10 cellular contexts compared by ENCODE assay signal in the genomic region with DNA sequence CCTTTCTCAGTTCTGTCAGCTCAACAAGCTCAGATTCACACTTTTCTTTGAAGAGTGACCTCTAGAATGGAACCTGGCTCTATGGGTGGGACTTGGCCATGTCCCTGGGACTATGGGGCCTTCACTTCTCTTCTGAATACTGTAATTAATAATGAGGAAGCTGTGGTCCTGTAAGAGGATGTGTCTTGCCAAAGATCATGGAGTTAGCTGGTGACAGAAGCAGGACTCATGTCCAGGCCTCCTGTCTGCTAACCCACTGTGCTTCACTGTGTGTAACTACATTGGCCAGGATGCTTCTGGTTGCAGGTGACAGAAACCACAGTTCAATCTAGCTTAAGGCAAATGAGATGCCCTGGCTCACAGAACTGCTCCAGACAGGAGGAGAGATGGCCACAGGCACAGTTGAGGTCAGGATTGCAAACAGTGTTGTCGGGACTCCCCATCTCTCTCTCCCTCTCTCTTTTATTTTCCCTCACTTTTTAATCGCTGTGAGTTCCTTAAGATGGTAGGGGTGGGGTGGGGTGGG. TPM values are rescaled to one million over a fixed set of nuclear protein-coding genes. Genes with fewer than 3 reads are reported as not detected.
DNase-seq lines count a peak whose midpoint lies in the region; ATAC-seq and TF ChIP-seq lines count a peak whose summit lies in the region.
"Had no signal": no experiment of that assay in that cellular context is flagged by ENCODE, and none has a peak within 500 bp of the region (broad histone marks: within the 10 kb centered on the region; RNA-seq: fewer than 3 reads in every experiment).

No MANE protein-coding gene starts in this region.

- no peaks in the 10 kb centered on the region for H3K9me3 ChIP-seq in SU-DHL-6 (ENCODE audit: insufficient read depth, low read length)
- H3K9me3 ChIP-seq in mucosa of descending colon, result no peaks in the 10 kb centered on the region
- H3K9me3 ChIP-seq: vagina had no signal

- H3K9ac ChIP-seq in SU-DHL-6 (ENCODE audit: low read length), result no peak overlapping the region

- H3K4me2 ChIP-seq in SU-DHL-6 (ENCODE audit: low read depth, low read length, poor library complexity, severe bottlenecking), result peak overlapping the region; percentile 97

- peaks cover 21% of the 10 kb centered on the region for H3F3A ChIP-seq in SU-DHL-6 (ENCODE audit: insufficient read depth)

- TF ChIP-seq CTCF in SU-DHL-6 (IDR thresholded peaks at IDR 0.05; ENCODE audit: insufficient read depth, low read length, poor library complexity, severe bottlenecking) (no peak), mucosa of descending colon (IDR thresholded peaks at IDR 0.05) (no peak)

- peak overlapping the region; percentile 95 for H3K27ac Mint-ChIP-seq in stimulated activated naive CD8-positive, alpha-beta T cell treated with anti-CD3 and anti-CD28 coated beads, Interleukin-15, Interleukin-2, amounts not matched to agents 100 ng/mL and 50 ng/mL, for 24 hours

- H3K4me3 ChIP-seq in SU-DHL-6 (ENCODE audit: insufficient read depth, low read length, poor library complexity, severe bottlenecking), result no peak overlapping the region
- no peak overlapping the region for H3K4me3 ChIP-seq in mucosa of descending colon
- H3K4me3 ChIP-seq: vagina had no signal

- no peaks in the 10 kb centered on the region for H4K20me1 ChIP-seq in SU-DHL-6 (ENCODE audit: low read depth, low read length)

- peak overlapping the region; percentile 90 for H3K4me3 Mint-ChIP-seq in stimulated activated naive CD8-positive, alpha-beta T cell treated with anti-CD3 and anti-CD28 coated beads, Interleukin-15, Interleukin-2, amounts not matched to agents 100 ng/mL and 50 ng/mL, for 24 hours

- H3K79me2 ChIP-seq in SU-DHL-6 (ENCODE audit: insufficient read depth, low read length), result peaks cover 52% of the 10 kb centered on the region

- H3K27ac ChIP-seq in SU-DHL-6 (ENCODE audit: low read depth, low read length) (peak overlapping the region; percentile 68), epithelial cell of prostate (peak overlapping the region; percentile 96)
- H3K27ac ChIP-seq: vagina had no signal

- ATAC-seq in stimulated activated naive CD8-positive, alpha-beta T cell treated with anti-CD3 and anti-CD28 coated beads, Interleukin-15, Interleukin-2, amounts not matched to agents 100 U/mL and 50 U/mL, for 24 hours, result no peak
- no peak for ATAC-seq in mucosa of descending colon

- no peaks in the 10 kb centered on the region for H3K27me3 ChIP-seq in SU-DHL-6 (ENCODE audit: low read length)
- H3K27me3 ChIP-seq: vagina had no signal

- peaks cover 59% of the 10 kb centered on the region for H3K4me1 Mint-ChIP-seq in stimulated activated naive CD8-positive, alpha-beta T cell treated with anti-CD3 and anti-CD28 coated beads, Interleukin-15, Interleukin-2, amounts not matched to agents 100 ng/mL and 50 ng/mL, for 24 hours (ENCODE audit: low read depth)

- peaks cover 9% of the 10 kb centered on the region for H3K36me3 Mint-ChIP-seq in stimulated activated naive CD8-positive, alpha-beta T cell treated with anti-CD3 and anti-CD28 coated beads, Interleukin-15, Interleukin-2, amounts not matched to agents 100 ng/mL and 50 ng/mL, for 24 hours (ENCODE audit: low read depth)

- H3K36me3 ChIP-seq in SU-DHL-6 (ENCODE audit: low read length) (peaks cover 2% of the 10 kb centered on the region; the same call in 1 of the 2 replicates), mucosa of descending colon (ENCODE audit: low read depth) (no peaks in the 10 kb centered on the region)
- H3K36me3 ChIP-seq: vagina had no signal

- no peak for DNase-seq in stimulated activated naive CD8-positive, alpha-beta T cell treated with anti-CD3 and anti-CD28 coated beads, Interleukin-15, Interleukin-2, amounts not matched to agents 100 U/mL and 50 U/mL, for 24 hours
- no peak for DNase-seq in epithelial cell of prostate (ENCODE audit: low read depth, low spot score)
- DNase-seq in stimulated activated naive CD4-positive, alpha-beta T cell (lab: John Stamatoyannopoulos, UW), result no peak
- no peak for DNase-seq in activated effector memory CD4-positive, alpha-beta T cell treated with Interleukin-2 at 50 U/mL for 16 hours
- no peak for DNase-seq in mucosa of descending colon
- no peak for DNase-seq in DMS153 treated with DMSO at 0.1 percent for 48 hours (lab: John Stamatoyannopoulos, UW; ENCODE audit: unreplicated experiment)
- DNase-seq: NCI-H2029 had no signal

- H2AFZ ChIP-seq in SU-DHL-6 (ENCODE audit: low read depth, low read length, severe bottlenecking), result no peak overlapping the region

- no peaks in the 10 kb centered on the region for H3K9me2 ChIP-seq in SU-DHL-6 (replicated peaks; ENCODE audit: insufficient read depth, low read length)

- H3K27me3 Mint-ChIP-seq in stimulated activated naive CD8-positive, alpha-beta T cell treated with anti-CD3 and anti-CD28 coated beads, Interleukin-15, Interleukin-2, amounts not matched to agents 100 ng/mL and 50 ng/mL, for 24 hours, result no peaks in the 10 kb centered on the region

- no peaks in the 10 kb centered on the region for H3K4me1 ChIP-seq in mucosa of descending colon (ENCODE audit: low read depth)

- H3K9me3 Mint-ChIP-seq in stimulated activated naive CD8-positive, alpha-beta T cell treated with anti-CD3 and anti-CD28 coated beads, Interleukin-15, Interleukin-2, amounts not matched to agents 100 ng/mL and 50 ng/mL, for 24 hours, result no peaks in the 10 kb centered on the region

- intact Hi-C loops in mucosa of descending colon (cut with DNase I, micrococcal nuclease), result no loop called here

RNA-seq across cellular contexts. Expression of gene MTMR1, which starts 3.1 kb away (rescaled TPM):
- total RNA-seq in mucosa of descending colon, result 10 to 100 TPM; 14.4 to 20.2 (median 17.6) TPM
